Comparison of ENCODE assay signal across 8 cellular contexts in the genomic region with DNA sequence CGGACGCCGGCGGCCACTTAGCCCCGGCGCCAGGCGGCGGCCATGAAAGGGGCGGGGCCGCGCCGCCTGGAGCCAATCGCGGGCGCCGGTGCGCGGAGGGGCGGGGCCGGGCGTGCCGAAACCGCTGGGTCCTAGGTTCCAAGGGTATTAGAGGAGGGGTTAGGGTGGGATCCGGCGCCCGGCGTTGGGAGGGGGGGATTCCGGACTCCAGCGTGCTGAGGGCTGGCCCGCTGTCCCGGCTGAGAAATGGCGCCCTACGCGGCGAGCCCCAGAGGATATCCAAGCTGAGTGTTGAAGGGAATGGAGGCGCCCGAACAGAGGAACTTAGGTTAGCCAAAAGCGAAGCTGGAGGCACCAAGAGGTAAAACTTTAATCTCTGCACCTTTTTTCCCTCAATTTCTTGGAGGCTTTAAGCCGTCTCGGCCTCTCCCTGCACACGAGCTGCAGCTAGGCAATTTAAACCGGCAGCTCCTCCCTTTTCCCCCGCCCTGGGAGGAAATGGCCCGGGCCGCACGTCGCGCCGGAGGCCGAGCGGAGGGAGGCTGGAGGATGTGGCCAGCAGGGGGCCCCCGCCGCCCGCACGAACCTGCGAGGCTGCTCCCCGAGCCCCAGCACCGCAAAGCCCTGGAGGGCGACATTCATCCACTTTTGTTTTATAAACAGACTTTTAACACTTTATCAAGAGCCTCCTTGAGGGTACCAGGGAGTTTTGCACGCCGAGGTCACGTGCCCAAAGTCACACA. TPM values are rescaled to one million over a fixed set of nuclear protein-coding genes. Genes with fewer than 3 reads are reported as not detected.
DNase-seq lines count a peak whose midpoint lies in the region; ATAC-seq and TF ChIP-seq lines count a peak whose summit lies in the region.

A gene with protein sequence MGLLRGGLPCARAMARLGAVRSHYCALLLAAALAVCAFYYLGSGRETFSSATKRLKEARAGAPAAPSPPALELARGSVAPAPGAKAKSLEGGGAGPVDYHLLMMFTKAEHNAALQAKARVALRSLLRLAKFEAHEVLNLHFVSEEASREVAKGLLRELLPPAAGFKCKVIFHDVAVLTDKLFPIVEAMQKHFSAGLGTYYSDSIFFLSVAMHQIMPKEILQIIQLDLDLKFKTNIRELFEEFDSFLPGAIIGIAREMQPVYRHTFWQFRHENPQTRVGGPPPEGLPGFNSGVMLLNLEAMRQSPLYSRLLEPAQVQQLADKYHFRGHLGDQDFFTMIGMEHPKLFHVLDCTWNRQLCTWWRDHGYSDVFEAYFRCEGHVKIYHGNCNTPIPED (minus strand): TSS at position 44 of the 743 bp plus-strand sequence. CDS start 101 bp downstream, outside the sequence.

- no peaks in the 10 kb centered on the region for H3K36me3 ChIP-seq in kidney epithelial cell (ENCODE audit: control insufficient read depth, insufficient read depth, low read length)

- DNase-seq in Ammon's horn (ENCODE audit: low spot score) (peak; percentile 93), NCI-H345 treated with DMSO at 0.1 percent for 48 hours (lab: John Stamatoyannopoulos, UW; ENCODE audit: unreplicated experiment) (peak; percentile 93), cerebellum (ENCODE audit: low spot score) (peak; percentile 93), kidney epithelial cell (ENCODE audit: low read depth) (no peak)
- peak; percentile 93 for DNase-seq in activated CD4-positive, CD25-positive, alpha-beta regulatory T cell treated with anti-CD3 and anti-CD28 coated beads, Interleukin-2, amount 50 U/mL, for 72 hours
- DNase-seq in stimulated activated CD4-positive, alpha-beta T cell treated with anti-CD3 and anti-CD28 coated beads, Interleukin-15, amount 100 ng/mL, for 24 hours: peak; percentile 94

- H3K4me3 ChIP-seq in kidney epithelial cell (ENCODE audit: low read depth, low read length): peak within 1 kb of the TSS; percentile 92

- ATAC-seq in GM19035 (IDR thresholded peaks at IDR 0.05; ENCODE audit: unreplicated experiment): peak; percentile 77
- ATAC-seq in HG03354 (IDR thresholded peaks at IDR 0.05; ENCODE audit: poor library complexity, severe bottlenecking, unreplicated experiment): peak; percentile 88

- TF ChIP-seq CTCF in kidney epithelial cell (IDR thresholded peaks at IDR 0.05; ENCODE audit: insufficient read depth, low read length, poor library complexity, severe bottlenecking): peak; percentile 81

- no peaks in the 10 kb centered on the region for H3K27me3 ChIP-seq in kidney epithelial cell (ENCODE audit: control insufficient read depth, insufficient read depth, low read length)

RNA-seq across cellular contexts. Expression of the gene that starts here (rescaled TPM):
- total RNA-seq in cerebellum (25.4 TPM), kidney epithelial cell (18.7 and 20.2 TPM in 2 replicates)
